13 cellular contexts compared by ENCODE assay signal in the genomic region with DNA sequence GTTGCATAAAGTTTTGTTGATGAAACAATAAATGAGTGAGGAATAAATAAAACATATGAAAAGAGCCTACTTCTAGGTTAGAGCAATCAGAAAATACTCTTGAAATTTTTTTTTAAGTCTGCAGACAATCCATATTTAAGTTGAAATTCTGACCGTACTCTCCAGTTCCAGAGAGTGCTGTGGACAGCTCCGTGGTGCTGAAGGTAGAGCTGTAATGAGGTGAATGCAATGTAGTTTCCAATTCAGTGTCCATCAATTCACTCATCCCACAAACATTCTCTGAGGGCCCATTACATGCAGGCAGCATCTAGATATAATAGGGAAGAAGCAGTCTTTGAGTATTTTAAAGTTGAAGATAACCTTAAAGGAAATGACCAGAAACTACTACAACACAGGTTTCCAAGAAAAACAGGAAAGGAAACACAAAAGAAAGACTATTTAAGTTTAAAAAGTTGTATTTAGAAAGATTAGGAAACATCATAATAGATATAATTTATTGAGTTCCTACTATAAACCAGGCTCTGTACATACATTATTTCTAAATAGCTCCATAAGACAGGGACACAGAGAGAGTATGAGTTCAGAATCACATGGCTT. TPM values are rescaled to one million over a fixed set of nuclear protein-coding genes. Genes with fewer than 3 reads are reported as not detected.
DNase-seq lines count a peak whose midpoint lies in the region; ATAC-seq, FAIRE-seq and TF ChIP-seq lines count a peak whose summit lies in the region.
"Had no signal": no experiment of that assay in that cellular context is flagged by ENCODE, and none has a peak within 500 bp of the region (broad histone marks: within the 10 kb centered on the region; RNA-seq: fewer than 3 reads in every experiment).

No MANE protein-coding gene starts in this region.

- H3K4me3 ChIP-seq in MM.1S (ENCODE audit: low read length) (no peak overlapping the region), GM12878 (no peak overlapping the region), ascending aorta (no peak overlapping the region)
- H3K4me3 ChIP-seq: stomach had no signal

- no peak for TF ChIP-seq EP300 in GM12878 (IDR thresholded peaks at IDR 0.05; ENCODE audit: borderline replicate concordance in 1 of 2, control insufficient read depth in 1 of 2, low read depth in 2 of 2, low read length in 2 of 2)

- no peaks in the 10 kb centered on the region for H4K20me1 ChIP-seq in MM.1S (ENCODE audit: insufficient read depth, low read length)
- no peaks in the 10 kb centered on the region for H4K20me1 ChIP-seq in GM12878 (ENCODE audit: control insufficient read depth, insufficient read depth)

- RAD21 ChIA-PET in GM12878 (lab: Charles Lee; ENCODE audit: unreplicated experiment), result no interaction called here

- H3K36me3 ChIP-seq in MM.1S (replicated peaks; ENCODE audit: insufficient read depth, low read length) (no peaks in the 10 kb centered on the region), GM12878 (ENCODE audit: control insufficient read depth in 2 of 2, insufficient read depth in 2 of 2, low read length in 1 of 2) (no peaks in the 10 kb centered on the region), ascending aorta (no peaks in the 10 kb centered on the region)
- H3K36me3 ChIP-seq: stomach had no signal

- CTCF ChIA-PET in GM12878 (lab: Yijun Ruan, JAX), result no interaction called here

- TF ChIP-seq CTCF in MM.1S (IDR thresholded peaks at IDR 0.05; ENCODE audit: low read length) (no peak), GM12878 (IDR thresholded peaks at IDR 0.05 in 2 of 3, conservative IDR thresholded peaks at IDR 0.05 in 1 of 3; ENCODE audit: control insufficient read depth in 2 of 3, extremely low read depth in 1 of 3, insufficient read depth in 1 of 3, low read depth in 3 of 3, low read length in 3 of 3) (no peak), ascending aorta (IDR thresholded peaks at IDR 0.05) (no peak), type B pancreatic cell (conservative IDR thresholded peaks at IDR 0.05) (no peak)

- TF ChIP-seq POLR2A in H54 (IDR thresholded peaks at IDR 0.05; ENCODE audit: low read depth, low read length) (no peak), GM12878 (IDR thresholded peaks at IDR 0.05; ENCODE audit: low read depth, low read length) (no peak)

- H3K9me3 ChIP-seq in MM.1S (replicated peaks; ENCODE audit: insufficient read depth, low read length) (no peaks in the 10 kb centered on the region), GM12878 (replicated peaks; ENCODE audit: control insufficient read depth, insufficient read depth, low read length) (no peaks in the 10 kb centered on the region), ascending aorta (no peaks in the 10 kb centered on the region)
- H3K9me3 ChIP-seq: stomach had no signal

- H3K36me3 Mint-ChIP-seq in type B pancreatic cell, result no peaks in the 10 kb centered on the region

- H3K4me3 Mint-ChIP-seq in type B pancreatic cell, result no peak overlapping the region
- H3K4me3 Mint-ChIP-seq: activated T-helper 17 cell treated with anti-CD3 and anti-CD28 coated beads, Interleukin-2, amount 50 U/mL, for 72 hours; dendritic cell treated with granulocyte-macrophage colony-stimulating factor and Interleukin-4, amounts not matched to agents 40 ng/mL and 50 ng/mL, for 4 days had no signal

- H2AFZ ChIP-seq in MM.1S (ENCODE audit: low read length) (no peak overlapping the region), GM12878 (ENCODE audit: control insufficient read depth, low read depth, low read length) (no peak overlapping the region)

- intact Hi-C loops in GM12878 (cut with micrococcal nuclease; ENCODE audit: unreplicated experiment) (no loop called here), ascending aorta (cut with DNase I) (no loop called here)

- SMC1A ChIA-PET in GM12878 (lab: Charles Lee; ENCODE audit: uncharacterized antibody, unreplicated experiment), result no interaction called here

- in situ Hi-C loops in GM12878 (cut with MboI), result no loop called here

- H3K4me1 Mint-ChIP-seq in type B pancreatic cell (ENCODE audit: unreplicated experiment), result no peaks in the 10 kb centered on the region
- H3K4me1 Mint-ChIP-seq: activated T-helper 17 cell treated with anti-CD3 and anti-CD28 coated beads, Interleukin-2, amount 50 U/mL, for 72 hours had no signal

- no peaks in the 10 kb centered on the region for H3K9me2 ChIP-seq in MM.1S (replicated peaks; ENCODE audit: insufficient read depth, low read length)

- H3K27ac ChIP-seq in MM.1S (ENCODE audit: low read length), result no peak overlapping the region
- H3K27ac ChIP-seq in GM12878 (ENCODE audit: control insufficient read depth, insufficient read depth), result no peak overlapping the region
- H3K27ac ChIP-seq in ascending aorta, result no peak overlapping the region
- H3K27ac ChIP-seq: stomach had no signal

- H3K27me3 ChIP-seq in MM.1S (replicated peaks; ENCODE audit: insufficient read depth, low read length), result no peaks in the 10 kb centered on the region
- no peaks in the 10 kb centered on the region for H3K27me3 ChIP-seq in GM12878 (replicated peaks in 1 of 2; ENCODE audit: control insufficient read depth in 2 of 2, insufficient read depth in 2 of 2, low read length in 1 of 2)
- no peaks in the 10 kb centered on the region for H3K27me3 ChIP-seq in ascending aorta

- no peaks in the 10 kb centered on the region for H3K9me3 Mint-ChIP-seq in type B pancreatic cell
- H3K9me3 Mint-ChIP-seq: activated T-helper 17 cell treated with anti-CD3 and anti-CD28 coated beads, Interleukin-2, amount 50 U/mL, for 72 hours; dendritic cell treated with granulocyte-macrophage colony-stimulating factor and Interleukin-4, amounts not matched to agents 40 ng/mL and 50 ng/mL, for 4 days had no signal

- H3K4me1 ChIP-seq in MM.1S (ENCODE audit: low read length) (no peaks in the 10 kb centered on the region), GM12878 (ENCODE audit: control insufficient read depth, insufficient read depth, low read length) (no peaks in the 10 kb centered on the region), ascending aorta (no peaks in the 10 kb centered on the region)
- H3K4me1 ChIP-seq: stomach had no signal

- peaks cover 57% of the 10 kb centered on the region for H3K27me3 Mint-ChIP-seq in type B pancreatic cell

- DNase-seq in H54 (ENCODE audit: insufficient read length, low spot score) (peak; percentile 19), MM.1S (peak; percentile 38), GM12878 (ENCODE audit: low read depth, low spot score) (no peak), left lobe of liver (ENCODE audit: low spot score) (no peak), ascending aorta (ENCODE audit: low spot score in 2 of 2) (no peak), type B pancreatic cell (ENCODE audit: extremely low spot score, unreplicated experiment) (no peak)
- DNase-seq: NCI-H1105 treated with DMSO at 0.1 percent for 48 hours, NCI-H82, stomach, T-helper 9 cell had no signal

- no peak for FAIRE-seq in H54 (lab: Jason Lieb, UNC)
- no peak for FAIRE-seq in GM12878 (lab: Jason Lieb, UNC)

- WGBS in GM12878 (ENCODE audit: insufficient coverage, insufficient replicate concordance, low lambda C conversion rate, missing lambda C conversion rate), result 21% methylated on average over 2 of the region's 2 CpGs

- BruUV-seq in GM12878 (replicated peaks; lab: Mats Ljungman, UMichigan), result no TSS peak

- H3K9ac ChIP-seq in MM.1S (ENCODE audit: low read length) (no peak overlapping the region), GM12878 (ENCODE audit: control insufficient read depth, insufficient read depth, low read length) (no peak overlapping the region)

- ATAC-seq in GM12878, result no peak
- ATAC-seq in left lobe of liver, result peak; percentile 43
- ATAC-seq in GM19324 (IDR thresholded peaks at IDR 0.05; ENCODE audit: low FRiP score, unreplicated experiment), result no peak
- ATAC-seq: activated T-helper 17 cell treated with anti-CD3 and anti-CD28 coated beads, Interleukin-2, amount 50 U/mL, for 72 hours had no signal

- no peaks in the 10 kb centered on the region for H3F3A ChIP-seq in MM.1S (ENCODE audit: insufficient read depth, low read length)

- no peak overlapping the region for H3K27ac Mint-ChIP-seq in type B pancreatic cell
- H3K27ac Mint-ChIP-seq: activated T-helper 17 cell treated with anti-CD3 and anti-CD28 coated beads, Interleukin-2, amount 50 U/mL, for 72 hours; dendritic cell treated with granulocyte-macrophage colony-stimulating factor and Interleukin-4, amounts not matched to agents 40 ng/mL and 50 ng/mL, for 4 days had no signal

- no peak overlapping the region for H3K4me2 ChIP-seq in MM.1S (ENCODE audit: low read depth, low read length)
- H3K4me2 ChIP-seq in GM12878 (ENCODE audit: control insufficient read depth, insufficient read depth), result no peak overlapping the region

- H3K79me2 ChIP-seq in MM.1S (ENCODE audit: low read length) (no peaks in the 10 kb centered on the region), GM12878 (ENCODE audit: control insufficient read depth, insufficient read depth, low read length) (no peaks in the 10 kb centered on the region)

- POLR2A ChIA-PET in GM12878 (lab: Charles Lee), result no interaction called here

- TF ChIP-seq RAD21 in GM12878 (IDR thresholded peaks at IDR 0.05; ENCODE audit: insufficient read depth, low read depth, low read length), result no peak

RNA-seq across cellular contexts. Expression of gene CRTAC1, which starts 44.0 kb away (rescaled TPM):
- not detected in 2 replicates for total RNA-seq in GM12878 (2013; cell fraction: nucleolus; rRNA removed)
- not detected in 2 replicates for total RNA-seq in GM12878 (2014; rRNA removed)
- total RNA-seq in GM12878 (2014; rRNA removed; fragmentation: Illumina TruSeq; extraction: Trizol), result not detected in 2 replicates
- 0.10 TPM in 1 of 2 replicates, not detected in the other for total RNA-seq in GM12878 (2021)
- polyA plus RNA-seq in GM12878 (2011; ENCODE audit: low read depth), result not detected
- polyA plus RNA-seq in GM12878 (2011; rRNA removed), result not detected in 2 replicates
- not detected in 2 replicates for polyA plus RNA-seq in GM12878 (2011; cell fraction: cytosol; rRNA removed)
- polyA plus RNA-seq in GM12878 (2011; cell fraction: nucleus; rRNA removed), result not detected in 2 replicates
- polyA plus RNA-seq in GM12878 (2012), result not detected in 2 replicates
- not detected in 2 replicates for polyA plus RNA-seq in GM12878 (2014; fragmentation: Illumina TruSeq; extraction: Trizol)
- not detected for polyA plus RNA-seq in GM12878 (2014; fragmentation: Nextera tagmentation; extraction: Ambion mirVana)
- not detected in 2 replicates for polyA plus RNA-seq in GM12878 (2014; rRNA removed)
- not detected for polyA plus RNA-seq in GM12878 (2016; fragmentation: Nextera tagmentation; extraction: Ambion mirVana)
- polyA minus RNA-seq in GM12878 (2011; rRNA and poly(A)+ RNA removed), result not detected in 2 replicates
- polyA minus RNA-seq in GM12878 (2011; cell fraction: cytosol; rRNA and poly(A)+ RNA removed), result not detected in 2 replicates
- polyA minus RNA-seq in GM12878 (2011; cell fraction: nucleus; rRNA and poly(A)+ RNA removed), result not detected in 2 replicates
- 0.28 TPM for total RNA-seq in left lobe of liver
- total RNA-seq in ascending aorta, result 25.2 TPM
- total RNA-seq in type B pancreatic cell (ENCODE audit: low replicate concordance), result 3.6 and 5.3 TPM in 2 replicates
- total RNA-seq: activated T-helper 17 cell treated with anti-CD3 and anti-CD28 coated beads, Interleukin-2, amount 50 U/mL, for 72 hours had no signal

Comparison
In these comparisons a context has a peak if more than half of its experiments do, and no peak if none do; other contexts are left out.
1. DNase-seq: peak in H54 (single experiment) and MM.1S (single experiment); none in GM12878 (single experiment), left lobe of liver (single experiment), ascending aorta (0 of 2) and type B pancreatic cell (single experiment).